ENCODE assay signal across 1 cellular context in genomic region chr11:63375434-63375833, GRCh38.
TF ChIP-seq lines count a peak whose summit lies in the region.

No MANE protein-coding gene starts in this region.

TF ChIP-seq in GM12878, 131 proteins besides CTCF, POLR2A, EP300 and RAD21 (continued from another document):
- TF ChIP-seq E2F8 (IDR thresholded peaks at IDR 0.05; ENCODE audit: low read depth, partially characterized antibody): no peak
- no peak for TF ChIP-seq STAT3 (IDR thresholded peaks at IDR 0.05; ENCODE audit: low read depth, low read length)
- no peak for TF ChIP-seq EGR1 (IDR thresholded peaks at IDR 0.05; ENCODE audit: borderline replicate concordance in 1 of 2, low read depth in 2 of 2, low read length in 2 of 2)
- TF ChIP-seq PRDM15 (CRISPR knock-in tag; IDR thresholded peaks at IDR 0.05): no peak
- TF ChIP-seq MXI1 (IDR thresholded peaks at IDR 0.05; ENCODE audit: low read depth, low read length): no peak
